ENCODE assay signal across 8 cellular contexts in genomic region chr6:159169557-159170332, GRCh38. TPM values are rescaled to one million over a fixed set of nuclear protein-coding genes. Genes with fewer than 3 reads are reported as not detected.
A peak's percentile ranks its signal among the peaks of the same experiment; 100 is the strongest.
DNase-seq lines count a peak whose midpoint lies in the region; ATAC-seq, FAIRE-seq and TF ChIP-seq lines count a peak whose summit lies in the region.

No MANE protein-coding gene starts in this region.

- H3K36me3 ChIP-seq in right lobe of liver, result no peaks in the 10 kb centered on the region
- no peaks in the 10 kb centered on the region for H3K36me3 ChIP-seq in HepG2 (replicated peaks in 1 of 2; ENCODE audit: control insufficient read depth in 1 of 2, insufficient read depth in 2 of 2, low read length in 2 of 2)
- H3K36me3 ChIP-seq in mammary epithelial cell (ENCODE audit: insufficient read depth, low read length), result no peaks in the 10 kb centered on the region
- no peaks in the 10 kb centered on the region for H3K36me3 ChIP-seq in suprapubic skin

- H3K9me3 ChIP-seq in right lobe of liver (no peaks in the 10 kb centered on the region), HepG2 (ENCODE audit: low read length) (no peaks in the 10 kb centered on the region), mammary epithelial cell (replicated peaks; ENCODE audit: insufficient read depth, low read length) (no peaks in the 10 kb centered on the region), suprapubic skin (no peaks in the 10 kb centered on the region)

- no peaks in the 10 kb centered on the region for H4K20me1 ChIP-seq in HepG2 (ENCODE audit: insufficient read depth, low read length)
- H4K20me1 ChIP-seq in mammary epithelial cell (ENCODE audit: insufficient read depth, low read length), result peaks cover 4% of the 10 kb centered on the region

- CTCF ChIA-PET in HepG2 (lab: Yijun Ruan, JAX; ENCODE audit: low intra/inter-chr PET ratio, low total read pairs) (no interaction called here), mammary epithelial cell (lab: Charles Lee; ENCODE audit: low non-redundant PET) (no interaction called here)

- H2AFZ ChIP-seq in HepG2 (ENCODE audit: low read length), result no peak overlapping the region
- peak overlapping the region; percentile 65 for H2AFZ ChIP-seq in mammary epithelial cell (ENCODE audit: low read depth, low read length)

- H3K79me2 ChIP-seq in HepG2 (ENCODE audit: insufficient read depth, low read length) (no peaks in the 10 kb centered on the region), mammary epithelial cell (ENCODE audit: insufficient read depth, low read length) (no peaks in the 10 kb centered on the region)

- in situ Hi-C loops in HepG2 (cut with HindIII; ENCODE audit: extremely low pct_ligation_motif_present, low pct_unique_long_range_greater_than_20kb), result loop anchor here (5.0 kb wide), 1 partner anchor 478 kb away; no protein-coding TSS in a partner anchor
- in situ Hi-C loops in mammary epithelial cell (cut with MboI; ENCODE audit: low sequenced_read_pairs in 2 of 2), result loop anchor here (5.0 to 10.0 kb wide), 3 partner anchors 298 to 475 kb away; no protein-coding TSS in a partner anchor

- peak in 3 of 4 donors; percentile 16 to 23 (median 17) for ATAC-seq in right lobe of liver
- ATAC-seq in HepG2, result no peak
- peak; percentile 17 for ATAC-seq in left colon

- DNase-seq in right lobe of liver (peak in 1 of 3 donors; percentile 31), HepG2 (ENCODE audit: low spot score) (no peak), NCI-H2171 (lab: John Stamatoyannopoulos, UW) (peak; percentile 47), mammary epithelial cell (peak; percentile 26), left colon (peak in 1 of 2 donors; percentile 20), suprapubic skin (ENCODE audit: low spot score in 2 of 2) (peak in 1 of 2 donors; percentile 65), C1 segment of cervical spinal cord (lab: John Stamatoyannopoulos, UW) (no peak), hypothalamus (lab: John Stamatoyannopoulos, UW) (no peak)

- no peak for TF ChIP-seq POLR2A in right lobe of liver (IDR thresholded peaks at IDR 0.05)
- no peak for TF ChIP-seq POLR2A in HepG2 (IDR thresholded peaks at IDR 0.05; ENCODE audit: insufficient read depth in 1 of 2, low read depth in 2 of 2, low read length in 2 of 2)
- no peak for TF ChIP-seq POLR2A in suprapubic skin (IDR thresholded peaks at IDR 0.05)

- intact Hi-C loops in right lobe of liver (cut with DNase I), result loop anchor here (5.0 to 10.0 kb wide), 2 partner anchors 295 to 488 kb away; no protein-coding TSS in a partner anchor
- intact Hi-C loops in HepG2 (cut with micrococcal nuclease; ENCODE audit: unreplicated experiment), result no loop called here
- intact Hi-C loops in mammary epithelial cell (cut with micrococcal nuclease), result loop anchor here (1.0 kb wide), 1 partner anchor 294 kb away; no protein-coding TSS in a partner anchor
- intact Hi-C loops in left colon (cut with DNase I, micrococcal nuclease), result no loop called here

- H3K4me3 ChIP-seq in right lobe of liver (peak overlapping the region in 1 of 3 donors; percentile 13), HepG2 (replicated peaks in 1 of 3; ENCODE audit: insufficient read depth in 1 of 3, low read depth in 2 of 3, low read length in 3 of 3) (no peak overlapping the region), mammary epithelial cell (replicated peaks in 1 of 3; ENCODE audit: insufficient read depth in 1 of 3, low read depth in 2 of 3, low read length in 3 of 3) (peak overlapping the region in 2 of 3 experiments; percentile 11 to 28), suprapubic skin (peak overlapping the region; percentile 51)

- H3K4me2 ChIP-seq in HepG2 (ENCODE audit: low read depth, low read length), result no peak overlapping the region
- H3K4me2 ChIP-seq in mammary epithelial cell (ENCODE audit: insufficient read depth, low read depth, low read length), result peak overlapping the region; percentile 76

- H3K27me3 ChIP-seq in right lobe of liver, result peaks cover 6% of the 10 kb centered on the region in 2 donors
- peaks cover 3 to 58% of the 10 kb centered on the region in 2 experiments; a peak in 4 of 5 replicates for H3K27me3 ChIP-seq in HepG2 (ENCODE audit: control insufficient read depth in 1 of 2, insufficient read depth in 2 of 2, low read length in 2 of 2)
- peaks cover 27% of the 10 kb centered on the region for H3K27me3 ChIP-seq in mammary epithelial cell (ENCODE audit: insufficient read depth, low read length)
- peaks cover 70% of the 10 kb centered on the region for H3K27me3 ChIP-seq in suprapubic skin

- TF ChIP-seq RAD21 in HepG2 (CRISPR knock-in tag; IDR thresholded peaks at IDR 0.05), result no peak

- TF ChIP-seq EP300 in HepG2 (IDR thresholded peaks at IDR 0.05; ENCODE audit: low read depth in 2 of 2, low read length in 2 of 2), result no peak
- TF ChIP-seq EP300 in HepG2 (CRISPR knock-in tag; IDR thresholded peaks at IDR 0.05; ENCODE audit: borderline replicate concordance), result no peak
- no peak for TF ChIP-seq EP300 in suprapubic skin (IDR thresholded peaks at IDR 0.05)

- peaks cover 0 to 10% (median 0%) of the 10 kb centered on the region in 4 donors for H3K4me1 ChIP-seq in right lobe of liver
- no peaks in the 10 kb centered on the region for H3K4me1 ChIP-seq in HepG2 (ENCODE audit: insufficient read depth, low read length)
- peaks cover 12% of the 10 kb centered on the region for H3K4me1 ChIP-seq in mammary epithelial cell (ENCODE audit: insufficient read depth, low read length)
- H3K4me1 ChIP-seq in suprapubic skin, result peaks cover 24% of the 10 kb centered on the region

- POLR2A ChIA-PET in HepG2 (lab: Yijun Ruan, JAX), result no interaction called here

- 0% methylated on average over 13 of the region's 87 CpGs for WGBS in right lobe of liver (ENCODE audit: insufficient coverage, low coverage, low lambda C conversion rate, missing lambda C conversion rate)
- 71% methylated on average over 86 of the region's 87 CpGs for WGBS in HepG2 (ENCODE audit: low lambda C conversion rate)
- WGBS in mammary epithelial cell (ENCODE audit: low coverage, missing lambda C conversion rate), result 4% methylated on average over 38 of the region's 87 CpGs
- WGBS in suprapubic skin, result 0% methylated on average over 19 of the region's 87 CpGs

- TF ChIP-seq CTCF in right lobe of liver (IDR thresholded peaks at IDR 0.05) (no peak), HepG2 (CRISPR knock-in tag; IDR thresholded peaks at IDR 0.05) (no peak), mammary epithelial cell (conservative IDR thresholded peaks at IDR 0.05 in 1 of 2, IDR thresholded peaks at IDR 0.05 in 1 of 2; ENCODE audit: extremely low read depth in 1 of 2, insufficient read depth in 1 of 2, low read depth in 1 of 2, low read length in 2 of 2) (no peak), suprapubic skin (IDR thresholded peaks at IDR 0.05) (no peak)

- no peak for FAIRE-seq in HepG2 (lab: Jason Lieb, UNC)

- dilution Hi-C loops in mammary epithelial cell (cut with HindIII; ENCODE audit: low sequenced_read_pairs), result loop anchor here (5.0 kb wide), 1 partner anchor 478 kb away; no protein-coding TSS in a partner anchor

- BruUV-seq in HepG2 (replicated peaks; lab: Mats Ljungman, UMichigan), result no TSS peak
- no TSS peak for BruUV-seq in mammary epithelial cell (replicated peaks; lab: Mats Ljungman, UMichigan)

- no peak overlapping the region for H3K27ac ChIP-seq in right lobe of liver
- no peak overlapping the region for H3K27ac ChIP-seq in HepG2 (ENCODE audit: extremely low read length, insufficient read depth, low read length)
- no peak overlapping the region for H3K27ac ChIP-seq in mammary epithelial cell (ENCODE audit: insufficient read depth, low read depth, low read length)
- no peak overlapping the region for H3K27ac ChIP-seq in suprapubic skin

- H3K9ac ChIP-seq in HepG2 (ENCODE audit: insufficient read depth, low read depth, low read length) (no peak overlapping the region), mammary epithelial cell (ENCODE audit: insufficient read depth, low read length) (no peak overlapping the region)

TF ChIP-seq in HepG2, 621 proteins besides CTCF, POLR2A, EP300 and RAD21:
- TF ChIP-seq HNF4A (CRISPR knock-in tag; IDR thresholded peaks at IDR 0.05) (no peak), ZBTB20 (CRISPR knock-in tag; IDR thresholded peaks at IDR 0.05; ENCODE audit: borderline replicate concordance, low read depth) (no peak), ZMAT3 (CRISPR knock-in tag; conservative IDR thresholded peaks at IDR 0.05) (no peak), HCFC1 (IDR thresholded peaks at IDR 0.05; ENCODE audit: low read depth, low read length) (no peak)

RNA-seq across cellular contexts. Expression of gene FNDC1, which starts 0.5 kb away (rescaled TPM):
- total RNA-seq in right lobe of liver (1 to 10 TPM in 3 of 6 experiments, under 1 TPM in 3; 0.02 to 2.7 (median 0.85) TPM), HepG2 (2016; rRNA removed; fragmentation: Illumina TruSeq; extraction: Trizol) (not detected in 2 replicates), mammary epithelial cell (under 1 TPM; 0.05 to 0.33 TPM), left colon (1 to 10 TPM in 1 of 2 donors, under 1 TPM in 1; 0.21 to 1.5 TPM), suprapubic skin (under 1 TPM in 3 of 4 donors, not detected in 1; 0.13 to 0.89 (median 0.15) TPM)
- not detected in 2 replicates for total RNA-seq in HepG2 (2016; cell fraction: cytosol; rRNA removed; fragmentation: Illumina TruSeq; extraction: Trizol; ENCODE audit: low read depth)
- not detected in 2 replicates for total RNA-seq in HepG2 (2016; cell fraction: insoluble cytoplasmic fraction; rRNA removed; fragmentation: Illumina TruSeq; extraction: Trizol)
- not detected in 2 replicates for total RNA-seq in HepG2 (2016; cell fraction: membrane; rRNA removed; fragmentation: Illumina TruSeq; extraction: Trizol)
- total RNA-seq in HepG2 (2016; cell fraction: nucleus; rRNA removed; fragmentation: Illumina TruSeq; extraction: Trizol), result not detected in 2 replicates
- polyA plus RNA-seq in HepG2 (2011; rRNA removed) (not detected in 2 replicates), mammary epithelial cell (not detected)
- not detected in 2 replicates for polyA plus RNA-seq in HepG2 (2011; cell fraction: cytosol; rRNA removed)
- polyA plus RNA-seq in HepG2 (2011; cell fraction: nucleus; rRNA removed), result not detected in 2 replicates
- polyA plus RNA-seq in HepG2 (2012), result not detected in 2 replicates
- polyA plus RNA-seq in HepG2 (2016; cell fraction: cytosol; fragmentation: Illumina TruSeq; extraction: Trizol; ENCODE audit: low read depth), result not detected in 2 replicates
- not detected in 2 replicates for polyA plus RNA-seq in HepG2 (2016; cell fraction: insoluble cytoplasmic fraction; fragmentation: Illumina TruSeq; extraction: Trizol; ENCODE audit: low read depth)
- not detected in 2 replicates for polyA plus RNA-seq in HepG2 (2016; cell fraction: membrane; fragmentation: Illumina TruSeq; extraction: Trizol; ENCODE audit: low read depth)
- not detected in 2 replicates for polyA plus RNA-seq in HepG2 (2016; cell fraction: nucleus; fragmentation: Illumina TruSeq; extraction: Trizol; ENCODE audit: insufficient read depth, low read depth)
- polyA minus RNA-seq in HepG2 (2011; rRNA and poly(A)+ RNA removed; ENCODE audit: low replicate concordance), result not detected in 2 replicates
- not detected in 2 replicates for polyA minus RNA-seq in HepG2 (2011; cell fraction: cytosol; rRNA and poly(A)+ RNA removed)
- not detected in 2 replicates for polyA minus RNA-seq in HepG2 (2011; cell fraction: nucleus; rRNA and poly(A)+ RNA removed)
- polyA minus RNA-seq in mammary epithelial cell, result not detected

Comparison
In these comparisons a context has a peak if more than half of its experiments do, and no peak if none do; other contexts are left out.
1. intact Hi-C loops: an anchor here in right lobe of liver (5.0 to 10.0 kb wide) and mammary epithelial cell (1.0 kb wide); none called in HepG2 and left colon.
2. DNase-seq: peak in NCI-H2171 (single experiment) and mammary epithelial cell (single experiment); none in HepG2 (single experiment), C1 segment of cervical spinal cord (0 of 14) and hypothalamus (0 of 51).
3. H3K4me3 ChIP-seq: peak in mammary epithelial cell (2 of 3) and suprapubic skin (single experiment); none in HepG2 (0 of 3).